12 cellular contexts compared by ENCODE assay signal in genomic region chr21:44444286-44444931, GRCh38. TPM values are rescaled to one million over a fixed set of nuclear protein-coding genes. Genes with fewer than 3 reads are reported as not detected.
DNase-seq lines count a peak whose midpoint lies in the region; ATAC-seq, FAIRE-seq and TF ChIP-seq lines count a peak whose summit lies in the region.
"Had no signal": no experiment of that assay in that cellular context is flagged by ENCODE, and none has a peak within 500 bp of the region (broad histone marks: within the 10 kb centered on the region; RNA-seq: fewer than 3 reads in every experiment).

No MANE protein-coding gene starts in this region.

- POLR2A ChIA-PET in K562 (lab: Yijun Ruan, JAX) = interaction anchor here (0.6 to 0.7 kb wide), 2 partner anchors 29 to 51 kb away, joined by 3 to 4 read pairs; no protein-coding TSS in a partner anchor

- H3K4me3 ChIP-seq in HFF-Myc (replicated peaks; ENCODE audit: low read depth, low read length) (no peak overlapping the region), K562 (no peak overlapping the region)
- H3K4me3 ChIP-seq: SJCRH30 had no signal

- peak; percentile 39 for DNase-seq in DMS 273 (lab: John Stamatoyannopoulos, UW; ENCODE audit: unreplicated experiment)
- DNase-seq in DMS 273 treated with DMSO at 0.1 percent for 48 hours (lab: John Stamatoyannopoulos, UW) = no peak
- DNase-seq in HFF-Myc (ENCODE audit: extremely low read depth, low read depth) = no peak
- DNase-seq in K562 (ENCODE audit: extremely low read depth in 1 of 4, low spot score in 3 of 4) = peak; percentile 28 to 53 (median 44)
- DNase-seq in mesothelial cell of epicardium (ENCODE audit: low spot score in 2 of 2, unreplicated experiment in 2 of 2) = peak in 1 of 2 experiments; percentile 14
- DNase-seq in NCI-H524 (lab: John Stamatoyannopoulos, UW) = no peak
- DNase-seq: 8988T, IMR-90, natural killer cell had no signal

- no peaks in the 10 kb centered on the region for H3K27me3 Mint-ChIP-seq in mesothelial cell of epicardium (ENCODE audit: low read depth)

- peak overlapping the region; percentile 91 for H3K27ac Mint-ChIP-seq in mesothelial cell of epicardium
- H3K27ac Mint-ChIP-seq: natural killer cell had no signal

- H3K36me3 Mint-ChIP-seq in mesothelial cell of epicardium = no peaks in the 10 kb centered on the region
- H3K36me3 Mint-ChIP-seq: natural killer cell had no signal

- peaks cover 0 to 22% of the 10 kb centered on the region in 2 experiments; a peak in 1 of 5 replicates for H3K4me1 ChIP-seq in K562 (replicated peaks in 1 of 2; ENCODE audit: control insufficient read depth in 2 of 2, insufficient read depth in 2 of 2, low read length in 2 of 2)
- H3K4me1 ChIP-seq: SJCRH30 had no signal

- FAIRE-seq in K562 (lab: Jason Lieb, UNC) = peak; percentile 63

- no peak for TF ChIP-seq EP300 in K562 (IDR thresholded peaks at IDR 0.05; ENCODE audit: low read length)

- no peaks in the 10 kb centered on the region for H3K9me3 Mint-ChIP-seq in mesothelial cell of epicardium
- H3K9me3 Mint-ChIP-seq: natural killer cell had no signal

- H3K4me1 Mint-ChIP-seq in mesothelial cell of epicardium = peaks cover 8% of the 10 kb centered on the region

- peak; percentile 20 for TF ChIP-seq CTCF in HFF-Myc (IDR thresholded peaks at IDR 0.05; ENCODE audit: low read depth, low read length, missing control alignments)
- TF ChIP-seq CTCF in K562 (IDR thresholded peaks at IDR 0.05 in 2 of 3, conservative IDR thresholded peaks at IDR 0.05 in 1 of 3; ENCODE audit: insufficient read depth in 2 of 3, low read depth in 1 of 3, low read length in 3 of 3) = peak; percentile 54 to 69 (median 58); a peak in 5 of 6 replicates
- TF ChIP-seq CTCF in mesothelial cell of epicardium (IDR thresholded peaks at IDR 0.05; ENCODE audit: unreplicated experiment) = no peak

- peak in 1 of 2 experiments; percentile 16; a peak in 1 of 4 replicates for TF ChIP-seq RAD21 in K562 (CRISPR knock-in tag; conservative IDR thresholded peaks at IDR 0.05 in 1 of 2, IDR thresholded peaks at IDR 0.05 in 1 of 2)

- H3K9ac ChIP-seq in K562 (ENCODE audit: insufficient read depth in 1 of 2, low read depth in 2 of 2, low read length in 2 of 2) = no peak overlapping the region

- H3K27ac ChIP-seq in K562 (ENCODE audit: extremely low read depth, low read depth, low read length) = no peak overlapping the region
- H3K27ac ChIP-seq: SJCRH30 had no signal

- in situ Hi-C loops in K562 (cut with MboI) = no loop called here

- 20% methylated on average over 21 of the region's 21 CpGs for WGBS in K562 (ENCODE audit: insufficient coverage, low coverage, missing lambda C conversion rate)

- H3K36me3 ChIP-seq in K562 (ENCODE audit: control insufficient read depth, insufficient read depth, low read length) = no peaks in the 10 kb centered on the region
- H3K36me3 ChIP-seq: SJCRH30 had no signal

- no peak overlapping the region for H3K4me2 ChIP-seq in K562 (ENCODE audit: insufficient read depth, low read length)

- H3K27me3 ChIP-seq in K562 (ENCODE audit: control insufficient read depth in 2 of 2, insufficient read depth in 2 of 2, low read length in 2 of 2) = peaks cover 33 to 83% of the 10 kb centered on the region in 2 experiments

- intact Hi-C loops in K562 (cut with micrococcal nuclease) = no loop called here

- H3K4me3 Mint-ChIP-seq in mesothelial cell of epicardium = no peak overlapping the region
- H3K4me3 Mint-ChIP-seq: natural killer cell had no signal

- ATAC-seq in K562 (peak; percentile 85), HG02885 (IDR thresholded peaks at IDR 0.05; ENCODE audit: poor library complexity, unreplicated experiment) (no peak), GM18861 (IDR thresholded peaks at IDR 0.05; ENCODE audit: unreplicated experiment) (no peak)
- ATAC-seq: natural killer cell had no signal

- no peak for TF ChIP-seq POLR2A in K562 (conservative IDR thresholded peaks at IDR 0.05)

- no peaks in the 10 kb centered on the region; the same call in 1 of the 2 replicates for H4K20me1 ChIP-seq in K562 (replicated peaks; ENCODE audit: control insufficient read depth, insufficient read depth, low read length)

- H3K9me1 ChIP-seq in K562 (ENCODE audit: control insufficient read depth, insufficient read depth, low read length) = no peaks in the 10 kb centered on the region

- CTCF ChIA-PET in K562 (lab: Yijun Ruan, JAX; ENCODE audit: low intra/inter-chr PET ratio) = no interaction called here

- no peaks in the 10 kb centered on the region for H3K79me2 ChIP-seq in K562 (ENCODE audit: control insufficient read depth, insufficient read depth, low read length)

- H2AFZ ChIP-seq in K562 (ENCODE audit: low read depth, low read length) = no peak overlapping the region

- no TSS peak for BruUV-seq in K562 (replicated peaks; lab: Mats Ljungman, UMichigan)

- no peaks in the 10 kb centered on the region; the same call in 1 of the 2 replicates for H3K9me3 ChIP-seq in K562 (replicated peaks; ENCODE audit: control insufficient read depth, insufficient read depth, low read depth, low read length)
- H3K9me3 ChIP-seq: SJCRH30 had no signal

TF ChIP-seq in K562, 482 proteins besides CTCF, POLR2A, EP300 and RAD21:
- peak; percentile 60; the same call in 1 of the 2 replicates for TF ChIP-seq BCOR (IDR thresholded peaks at IDR 0.05)
- no peak for TF ChIP-seq ZEB2 (IDR thresholded peaks at IDR 0.05)
- TF ChIP-seq GABPA (tag; conservative IDR thresholded peaks at IDR 0.05; ENCODE audit: low read depth) = peak; percentile 49
- TF ChIP-seq ZNF398 (CRISPR knock-in tag; IDR thresholded peaks at IDR 0.05) = no peak
- TF ChIP-seq ZBTB17 (CRISPR knock-in tag; IDR thresholded peaks at IDR 0.05) = no peak
- TF ChIP-seq RCOR1 (IDR thresholded peaks at IDR 0.05; ENCODE audit: borderline replicate concordance in 1 of 2, low read depth in 2 of 2, low read length in 2 of 2) = peak in 1 of 2 experiments; percentile 55; a peak in 1 of 4 replicates
- 0 out of 2 replicates have a peak, but pooled peaks have one; percentile 26 for TF ChIP-seq SMC3 (conservative IDR thresholded peaks at IDR 0.05; ENCODE audit: insufficient read depth, low read depth, low read length)
- peak; percentile 91; the same call in 1 of the 2 replicates for TF ChIP-seq SMARCA5 (IDR thresholded peaks at IDR 0.05)
- TF ChIP-seq ETV1 (tag; conservative IDR thresholded peaks at IDR 0.05; ENCODE audit: low read depth) = peak; percentile 27; the same call in 1 of the 2 replicates
- peak; percentile 94 for TF ChIP-seq HLTF (IDR thresholded peaks at IDR 0.05)

RNA-seq across cellular contexts. Expression of gene LRRC3, which starts 10.9 kb away (rescaled TPM):
- 0.07 and 0.25 TPM in 2 replicates for total RNA-seq in K562 (2011; cell fraction: chromatin; rRNA removed; ENCODE audit: low replicate concordance)
- 0.17 and 0.26 TPM in 2 replicates for total RNA-seq in K562 (2011; cell fraction: nucleolus; rRNA removed)
- total RNA-seq in K562 (2011; cell fraction: nucleoplasm; rRNA removed) = 0.07 and 0.15 TPM in 2 replicates
- not detected in 2 replicates for total RNA-seq in K562 (2014; rRNA removed)
- not detected in 2 replicates for total RNA-seq in K562 (2014; rRNA removed; fragmentation: Illumina TruSeq; extraction: Trizol)
- total RNA-seq in K562 (2015; rRNA removed; fragmentation: Illumina TruSeq; extraction: Trizol) = not detected in 2 replicates
- total RNA-seq in K562 (2021) = 0.04 TPM in 2 replicates
- 0.03 and 0.04 TPM in 2 replicates for polyA plus RNA-seq in K562 (2011; rRNA removed)
- 0.04 and 0.07 TPM in 2 replicates for polyA plus RNA-seq in K562 (2011; cell fraction: cytosol; rRNA removed)
- polyA plus RNA-seq in K562 (2011; cell fraction: nucleus; rRNA removed) = 0.03 and 0.04 TPM in 2 replicates
- 0.03 and 0.04 TPM in 2 replicates for polyA plus RNA-seq in K562 (2012)
- polyA plus RNA-seq in K562 (2014; fragmentation: Illumina TruSeq; extraction: Trizol) = not detected in 2 replicates
- polyA plus RNA-seq in K562 (2014; fragmentation: Nextera tagmentation; extraction: Ambion mirVana) = not detected
- 0.03 TPM in 1 of 2 replicates, not detected in the other for polyA plus RNA-seq in K562 (2014; rRNA removed)
- 0.07 TPM in 1 of 2 replicates, not detected in the other for polyA minus RNA-seq in K562 (2011; rRNA and poly(A)+ RNA removed)
- polyA minus RNA-seq in K562 (2011; cell fraction: cytosol; rRNA and poly(A)+ RNA removed) = not detected in 2 replicates
- polyA minus RNA-seq in K562 (2011; cell fraction: nucleus; rRNA and poly(A)+ RNA removed) = under 0.01 and 0.13 TPM in 2 replicates
- 10.9 to 11.9 TPM (median 11.8 TPM) in 3 replicates for total RNA-seq in mesothelial cell of epicardium
- total RNA-seq: SJCRH30 had no signal

Comparison
In these comparisons a context has a peak if more than half of its experiments do, and no peak if none do; other contexts are left out.
1. DNase-seq: peak in DMS 273 (single experiment) and K562 (4 of 4); none in DMS 273 treated with DMSO at 0.1 percent for 48 hours (single experiment), HFF-Myc (single experiment) and NCI-H524 (0 of 2).